26 cellular contexts compared by ENCODE assay signal in the genomic region with DNA sequence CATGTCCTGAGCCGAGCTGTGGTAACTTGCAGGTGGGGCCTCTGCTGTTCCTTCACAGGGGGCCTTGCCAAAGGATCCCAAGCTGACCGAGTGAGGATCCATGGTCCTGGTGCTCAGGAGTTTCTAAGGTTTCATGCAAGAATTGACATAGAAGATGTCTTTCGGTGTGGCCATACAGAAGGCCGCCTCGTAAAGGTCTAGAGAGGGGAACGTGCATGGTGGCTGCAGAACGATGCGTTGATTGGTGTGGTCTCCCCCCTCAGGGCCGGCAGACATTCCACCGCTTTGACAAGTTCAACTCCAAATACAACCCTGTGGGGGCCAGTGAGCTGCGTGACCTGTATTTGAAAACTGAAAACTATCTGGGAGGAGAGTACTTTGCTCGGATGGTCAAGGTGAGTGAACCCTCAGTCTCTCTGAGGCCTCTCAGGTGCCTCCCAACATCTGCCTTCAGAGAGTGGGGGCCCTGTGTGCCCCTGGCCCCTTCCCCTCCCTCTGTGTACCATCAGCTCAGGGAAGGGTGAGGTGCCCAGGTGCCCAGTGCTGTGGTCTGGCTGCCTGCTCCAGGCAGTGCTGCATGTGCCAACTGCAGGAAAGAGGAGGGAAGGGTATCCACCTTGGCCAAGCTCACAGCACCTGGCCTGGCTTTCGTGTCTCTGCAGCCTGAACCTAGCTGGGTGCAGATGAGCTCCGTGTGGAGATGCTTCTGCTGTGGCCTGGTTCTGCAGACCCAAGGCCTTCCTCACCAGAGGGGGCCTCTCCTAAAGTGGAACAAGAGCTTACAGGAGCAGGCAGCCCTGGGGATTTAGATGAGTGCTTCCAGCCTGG. TPM values are rescaled to one million over a fixed set of nuclear protein-coding genes. Genes with fewer than 3 reads are reported as not detected.
DNase-seq lines count a peak whose midpoint lies in the region; ATAC-seq and TF ChIP-seq lines count a peak whose summit lies in the region.
"Had no signal": no experiment of that assay in that cellular context is flagged by ENCODE, and none has a peak within 500 bp of the region (broad histone marks: within the 10 kb centered on the region; RNA-seq: fewer than 3 reads in every experiment).

No MANE protein-coding gene starts in this region.

- TF ChIP-seq CTCF in natural killer cell (IDR thresholded peaks at IDR 0.05) = no peak
- no peak for TF ChIP-seq CTCF in coronary artery (IDR thresholded peaks at IDR 0.05)

- DNase-seq in natural killer cell treated with Interleukin-12 subunit alpha and Interleukin-12 subunit beta and Interleukin-15 and Interleukin-18, amount 100 ng/mL, for 72 hours (ENCODE audit: low spot score) = peak; percentile 47
- no peak for DNase-seq in natural killer cell
- peak; percentile 70 for DNase-seq in coronary artery (ENCODE audit: low spot score)
- DNase-seq in neuronal stem cell (ENCODE audit: low spot score) = no peak
- DNase-seq in HCEC 1CT = no peak
- DNase-seq in NCI-H2196 (lab: John Stamatoyannopoulos, UW; ENCODE audit: unreplicated experiment) = no peak
- DNase-seq in stimulated activated CD4-positive, alpha-beta T cell treated with anti-CD3 and anti-CD28 coated beads, Interleukin-2, amount 100 ng/mL, for 24 hours = no peak
- DNase-seq in SW 1271 (lab: John Stamatoyannopoulos, UW) = no peak
- DNase-seq: activated CD4-positive, alpha-beta T cell treated with anti-CD3 and anti-CD28 coated beads, Interleukin-2, amount 50 U/mL, for 4 hours; activated gamma-delta T cell; activated naive CD8-positive, alpha-beta T cell treated with anti-CD3 and anti-CD28 coated beads for 36 hours; effector memory CD8-positive, alpha-beta T cell; erythroblast; HFFc6; left ventricle myocardium inferior; naive thymus-derived CD4-positive, alpha-beta T cell; NCI-H146; NCI-H345; NCI-H748 treated with DMSO at 0.1 percent for 48 hours; Right ventricle myocardium superior; stimulated activated naive CD8-positive, alpha-beta T cell treated with anti-CD3 and anti-CD28 coated beads, Interleukin-15, amount 100 ng/mL, for 72 hours; thyroid gland had no signal

- peak overlapping the region; percentile 25 for H3K14ac ChIP-seq in neuronal stem cell (ENCODE audit: low read length)

- H3K4me1 ChIP-seq in neuronal stem cell (ENCODE audit: control insufficient read depth in 2 of 2, insufficient read depth in 1 of 2, low read depth in 1 of 2, low read length in 2 of 2) = peaks cover 8 to 13% of the 10 kb centered on the region in 2 donors
- H3K4me1 ChIP-seq: BLaER1 had no signal

- no peaks in the 10 kb centered on the region for H3K36me3 Mint-ChIP-seq in natural killer cell treated with Interleukin-12 subunit alpha and Interleukin-12 subunit beta and Interleukin-15 and Interleukin-18, amount 100 ng/mL, for 72 hours
- H3K36me3 Mint-ChIP-seq in natural killer cell = no peaks in the 10 kb centered on the region

- H3K27ac ChIP-seq in coronary artery = no peak overlapping the region
- H3K27ac ChIP-seq in neuronal stem cell (replicated peaks; ENCODE audit: low read length) = no peak overlapping the region
- H3K27ac ChIP-seq: ascending aorta, BLaER1, left ventricle myocardium inferior, thyroid gland had no signal

- H3K9ac ChIP-seq in neuronal stem cell (ENCODE audit: low read depth, low read length, poor library complexity) = no peak overlapping the region
- H3K9ac ChIP-seq: BLaER1 had no signal

- no peak for ATAC-seq in natural killer cell treated with Interleukin-12 subunit alpha and Interleukin-12 subunit beta and Interleukin-15 and Interleukin-18, amount 100 ng/mL, for 72 hours
- ATAC-seq in natural killer cell = no peak
- ATAC-seq: activated CD4-positive, CD25-positive, alpha-beta regulatory T cell treated with anti-CD3 and anti-CD28 coated beads, Interleukin-2, amount 50 U/mL, for 24 hours; effector memory CD8-positive, alpha-beta T cell; naive thymus-derived CD4-positive, alpha-beta T cell; stimulated activated naive CD8-positive, alpha-beta T cell treated with anti-CD3 and anti-CD28 coated beads, Interleukin-15, amount 100 ng/mL, for 72 hours had no signal

- no peak overlapping the region for H2AFZ ChIP-seq in neuronal stem cell (ENCODE audit: low read length)

- no peaks in the 10 kb centered on the region for H3K79me1 ChIP-seq in neuronal stem cell (ENCODE audit: low read depth, low read length)

- no peak overlapping the region for H3K4me3 Mint-ChIP-seq in natural killer cell treated with Interleukin-12 subunit alpha and Interleukin-12 subunit beta and Interleukin-15 and Interleukin-18, amount 100 ng/mL, for 72 hours
- H3K4me3 Mint-ChIP-seq in natural killer cell = no peak overlapping the region
- H3K4me3 Mint-ChIP-seq: activated naive CD8-positive, alpha-beta T cell treated with anti-CD3 and anti-CD28 coated beads for 36 hours; effector memory CD8-positive, alpha-beta T cell; HFFc6; mesothelial cell of epicardium; naive thymus-derived CD4-positive, alpha-beta T cell; stimulated activated naive CD8-positive, alpha-beta T cell treated with anti-CD3 and anti-CD28 coated beads, Interleukin-15, amount 100 ng/mL, for 72 hours had no signal

- H4K8ac ChIP-seq in neuronal stem cell (ENCODE audit: low read depth, low read length) = no peak overlapping the region

- no peak overlapping the region for H3K18ac ChIP-seq in neuronal stem cell (ENCODE audit: low read length)

- peaks cover 5 to 6% of the 10 kb centered on the region in 2 donors for H3K4me1 Mint-ChIP-seq in natural killer cell treated with Interleukin-12 subunit alpha and Interleukin-12 subunit beta and Interleukin-15 and Interleukin-18, amount 100 ng/mL, for 72 hours (ENCODE audit: low read depth in 2 of 2)
- peaks cover 5 to 7% of the 10 kb centered on the region in 2 donors for H3K4me1 Mint-ChIP-seq in natural killer cell
- H3K4me1 Mint-ChIP-seq: mesothelial cell of epicardium had no signal

- H3K9me3 Mint-ChIP-seq in natural killer cell treated with Interleukin-12 subunit alpha and Interleukin-12 subunit beta and Interleukin-15 and Interleukin-18, amount 100 ng/mL, for 72 hours = no peaks in the 10 kb centered on the region
- H3K9me3 Mint-ChIP-seq in natural killer cell = no peaks in the 10 kb centered on the region
- H3K9me3 Mint-ChIP-seq: activated naive CD8-positive, alpha-beta T cell treated with anti-CD3 and anti-CD28 coated beads for 36 hours; effector memory CD8-positive, alpha-beta T cell; HFFc6; naive thymus-derived CD4-positive, alpha-beta T cell; stimulated activated naive CD8-positive, alpha-beta T cell treated with anti-CD3 and anti-CD28 coated beads, Interleukin-15, amount 100 ng/mL, for 72 hours had no signal

- H3K27me3 Mint-ChIP-seq in natural killer cell treated with Interleukin-12 subunit alpha and Interleukin-12 subunit beta and Interleukin-15 and Interleukin-18, amount 100 ng/mL, for 72 hours = no peaks in the 10 kb centered on the region
- H3K27me3 Mint-ChIP-seq in natural killer cell (ENCODE audit: low read depth in 2 of 2) = no peaks in the 10 kb centered on the region
- H3K27me3 Mint-ChIP-seq: activated naive CD8-positive, alpha-beta T cell treated with anti-CD3 and anti-CD28 coated beads for 36 hours; effector memory CD8-positive, alpha-beta T cell; naive thymus-derived CD4-positive, alpha-beta T cell; stimulated activated naive CD8-positive, alpha-beta T cell treated with anti-CD3 and anti-CD28 coated beads, Interleukin-15, amount 100 ng/mL, for 72 hours had no signal

- no peak overlapping the region for H2BK12ac ChIP-seq in neuronal stem cell (ENCODE audit: low read length)

- H2AK5ac ChIP-seq in neuronal stem cell (ENCODE audit: low read depth, low read length) = no peak overlapping the region

- H2BK15ac ChIP-seq in neuronal stem cell (ENCODE audit: low read length) = no peak overlapping the region

- H3K4ac ChIP-seq in neuronal stem cell (ENCODE audit: low read length) = no peak overlapping the region

- H4K91ac ChIP-seq in neuronal stem cell (ENCODE audit: low read depth, low read length, poor library complexity) = no peak overlapping the region

- no peak overlapping the region for H2BK120ac ChIP-seq in neuronal stem cell (ENCODE audit: low read depth, low read length)

- H2BK5ac ChIP-seq in neuronal stem cell (ENCODE audit: low read length) = no peak overlapping the region

- no CpG with 5 or more reads among the region's 14 CpGs for WGBS in neuronal stem cell (ENCODE audit: extremely low coverage in 2 of 2, insufficient read length in 2 of 2, insufficient replicate concordance in 1 of 2), 2 donors

- no peak overlapping the region for H3K4me3 ChIP-seq in coronary artery
- no peak overlapping the region for H3K4me3 ChIP-seq in neuronal stem cell (ENCODE audit: low read length in 2 of 2)
- H3K4me3 ChIP-seq: ascending aorta, BLaER1, left ventricle myocardium inferior, thyroid gland had no signal

- no peaks in the 10 kb centered on the region for H3K27me3 ChIP-seq in neuronal stem cell (ENCODE audit: control insufficient read depth in 3 of 3, insufficient read depth in 3 of 3, low read depth in 1 of 3, low read length in 3 of 3)
- H3K27me3 ChIP-seq: ascending aorta, BLaER1, thyroid gland had no signal

- H3K23ac ChIP-seq in neuronal stem cell (ENCODE audit: low read depth, low read length, poor library complexity) = peak overlapping the region; percentile 45

- H3K9me3 ChIP-seq in neuronal stem cell (replicated peaks in 1 of 2; ENCODE audit: control insufficient read depth in 2 of 2, insufficient read depth in 1 of 2, low read depth in 1 of 2, low read length in 2 of 2) = peaks cover 0 to 4% of the 10 kb centered on the region in 2 donors
- H3K9me3 ChIP-seq: ascending aorta, BLaER1, left ventricle myocardium inferior, thyroid gland had no signal

- H3K27ac Mint-ChIP-seq in natural killer cell treated with Interleukin-12 subunit alpha and Interleukin-12 subunit beta and Interleukin-15 and Interleukin-18, amount 100 ng/mL, for 72 hours = no peak overlapping the region
- H3K27ac Mint-ChIP-seq in natural killer cell = no peak overlapping the region
- H3K27ac Mint-ChIP-seq: activated naive CD8-positive, alpha-beta T cell treated with anti-CD3 and anti-CD28 coated beads for 36 hours; HFFc6; mesothelial cell of epicardium had no signal

- H3K36me3 ChIP-seq in neuronal stem cell (replicated peaks in 1 of 2; ENCODE audit: control insufficient read depth in 2 of 2, insufficient read depth in 2 of 2, low read length in 2 of 2) = no peaks in the 10 kb centered on the region
- H3K36me3 ChIP-seq: left ventricle myocardium inferior had no signal

- H3K4me2 ChIP-seq in neuronal stem cell (ENCODE audit: insufficient read depth, low read length, poor library complexity, severe bottlenecking) = no peak overlapping the region
- H3K4me2 ChIP-seq: BLaER1 had no signal

- intact Hi-C loops in natural killer cell (cut with micrococcal nuclease) = no loop called here

RNA-seq across cellular contexts. Expression of a gene that starts 39.8 kb away (rescaled TPM):
- 10 to 100 TPM; 10.9 to 11.3 TPM for total RNA-seq in natural killer cell treated with Interleukin-12 subunit alpha and Interleukin-12 subunit beta and Interleukin-15 and Interleukin-18, amount 100 ng/mL, for 72 hours
- 1 to 10 TPM; 5.5 to 9.2 (median 6.8) TPM for total RNA-seq in natural killer cell
- 0.99 TPM for polyA plus RNA-seq in neuronal stem cell (2013, experiment 1 of 2)
- 1.2 TPM for polyA plus RNA-seq in neuronal stem cell (2013, experiment 2 of 2)

RNA-seq across cellular contexts. Expression of a gene that starts 46.1 kb away (rescaled TPM):
- 10 to 100 TPM in 1 of 2 donors, 1 to 10 TPM in 1; 9.5 to 12.7 TPM for total RNA-seq in natural killer cell treated with Interleukin-12 subunit alpha and Interleukin-12 subunit beta and Interleukin-15 and Interleukin-18, amount 100 ng/mL, for 72 hours
- total RNA-seq in natural killer cell = 10 to 100 TPM; 10.3 to 13.9 (median 11.7) TPM
- 27.1 TPM for polyA plus RNA-seq in neuronal stem cell (2013, experiment 1 of 2)
- polyA plus RNA-seq in neuronal stem cell (2013, experiment 2 of 2) = 26.4 TPM

Comparison
In these comparisons a context has a peak if more than half of its experiments do, and no peak if none do; other contexts are left out.
1. DNase-seq: peak in natural killer cell treated with Interleukin-12 subunit alpha and Interleukin-12 subunit beta and Interleukin-15 and Interleukin-18, amount 100 ng/mL, for 72 hours (single experiment) and coronary artery (single experiment); none in natural killer cell (single experiment), neuronal stem cell (single experiment), HCEC 1CT (single experiment), NCI-H2196 (single experiment), stimulated activated CD4-positive, alpha-beta T cell treated with anti-CD3 and anti-CD28 coated beads, Interleukin-2, amount 100 ng/mL, for 24 hours (0 of 2) and SW 1271 (0 of 2).